ENCODE assay signal across 2 cellular contexts in genomic region chr5:154818459-154819116, GRCh38.
TF ChIP-seq lines count a peak whose summit lies in the region.

No MANE protein-coding gene starts in this region.

TF ChIP-seq in GM23338, 12 proteins besides CTCF, POLR2A, EP300 and RAD21:
- TF ChIP-seq ZNF114 (CRISPR knock-in tag; IDR thresholded peaks at IDR 0.05) (no peak), POLR2AphosphoS5 (IDR thresholded peaks at IDR 0.05; ENCODE audit: low read depth) (no peak; the same call in none of the 2 replicates), ZNF462 (CRISPR knock-in tag; IDR thresholded peaks at IDR 0.05) (no peak), STAT1 (IDR thresholded peaks at IDR 0.05; ENCODE audit: unreplicated experiment) (no peak), NANOG (IDR thresholded peaks at IDR 0.05; ENCODE audit: borderline replicate concordance) (no peak), CREB1 (CRISPR knock-in tag; IDR thresholded peaks at IDR 0.05; ENCODE audit: low read depth) (no peak), ETS1 (IDR thresholded peaks at IDR 0.05) (no peak), EZH2 (IDR thresholded peaks at IDR 0.05; ENCODE audit: low read depth, unreplicated experiment) (no peak), JUNB (IDR thresholded peaks at IDR 0.05; ENCODE audit: unreplicated experiment) (no peak), REST (IDR thresholded peaks at IDR 0.05; ENCODE audit: unreplicated experiment) (no peak)

TF ChIP-seq in K562, 482 proteins besides CTCF, POLR2A, EP300 and RAD21 (continues in another document):
- TF ChIP-seq GTF2A2 (tag; IDR thresholded peaks at IDR 0.05) (no peak), ARID1B (IDR thresholded peaks at IDR 0.05) (peak; percentile 68), ADNP (tag; IDR thresholded peaks at IDR 0.05) (no peak), STAT6 (CRISPR knock-in tag; IDR thresholded peaks at IDR 0.05) (no peak), PPARD (CRISPR knock-in tag; IDR thresholded peaks at IDR 0.05) (no peak), PREB (CRISPR knock-in tag; IDR thresholded peaks at IDR 0.05) (no peak), ZNF311 (CRISPR knock-in tag; IDR thresholded peaks at IDR 0.05) (no peak), TRIM28 (IDR thresholded peaks at IDR 0.05) (no peak), KDM4B (IDR thresholded peaks at IDR 0.05; ENCODE audit: borderline replicate concordance in 2 of 2, low read depth in 1 of 2) (no peak), MBD2 (IDR thresholded peaks at IDR 0.05; ENCODE audit: borderline replicate concordance, low read depth) (no peak), ZNF551 (CRISPR knock-in tag; IDR thresholded peaks at IDR 0.05) (no peak), TAF7 (tag; IDR thresholded peaks at IDR 0.05) (no peak), RBM14 (IDR thresholded peaks at IDR 0.05; ENCODE audit: borderline replicate concordance, insufficient read depth, low read depth, low read length) (no peak), POLR2AphosphoS2 (IDR thresholded peaks at IDR 0.05; ENCODE audit: low read length) (peak; percentile 69; the same call in 1 of the 2 replicates), CTCFL (IDR thresholded peaks at IDR 0.05; ENCODE audit: borderline replicate concordance, insufficient read depth, low read depth, low read length, poor library complexity, severe bottlenecking) (no peak), TCF3 (CRISPR knock-in tag; IDR thresholded peaks at IDR 0.05) (peak; percentile 65), BCL6 (CRISPR knock-in tag; IDR thresholded peaks at IDR 0.05) (no peak), ZFP1 (CRISPR knock-in tag; IDR thresholded peaks at IDR 0.05) (no peak), BDP1 (IDR thresholded peaks at IDR 0.05; ENCODE audit: insufficient read depth, insufficient read length) (no peak), ZHX1 (conservative IDR thresholded peaks at IDR 0.05; ENCODE audit: low read length) (no peak), RFX7 (CRISPR knock-in tag; IDR thresholded peaks at IDR 0.05) (no peak), E2F4 (CRISPR knock-in tag; IDR thresholded peaks at IDR 0.05; ENCODE audit: low read depth) (no peak), ERF (CRISPR knock-in tag; IDR thresholded peaks at IDR 0.05) (no peak), PHF8 (IDR thresholded peaks at IDR 0.05; ENCODE audit: borderline replicate concordance, low read length) (no peak), ZNF717 (CRISPR knock-in tag; IDR thresholded peaks at IDR 0.05) (no peak), RERE (CRISPR knock-in tag; IDR thresholded peaks at IDR 0.05; ENCODE audit: borderline replicate concordance) (no peak), ZBTB11 (CRISPR knock-in tag; IDR thresholded peaks at IDR 0.05) (no peak), KLF16 (IDR thresholded peaks at IDR 0.05) (no peak), KAT2B (IDR thresholded peaks at IDR 0.05; ENCODE audit: low read depth, low read length) (no peak), ATF7 (IDR thresholded peaks at IDR 0.05) (no peak), GABPA (tag; conservative IDR thresholded peaks at IDR 0.05; ENCODE audit: low read depth) (no peak), PBX2 (CRISPR knock-in tag; IDR thresholded peaks at IDR 0.05; ENCODE audit: low read depth) (no peak), PBX2 (tag; conservative IDR thresholded peaks at IDR 0.05; ENCODE audit: low read depth) (no peak), ZNF316 (IDR thresholded peaks at IDR 0.05) (no peak), MTA2 (IDR thresholded peaks at IDR 0.05; ENCODE audit: low read depth) (0 out of 2 replicates have a peak, but pooled peaks have one; percentile 36), NCOA4 (IDR thresholded peaks at IDR 0.05; ENCODE audit: partially characterized antibody) (no peak)
